Comparison of ENCODE assay signal across 19 cellular contexts in the genomic region with DNA sequence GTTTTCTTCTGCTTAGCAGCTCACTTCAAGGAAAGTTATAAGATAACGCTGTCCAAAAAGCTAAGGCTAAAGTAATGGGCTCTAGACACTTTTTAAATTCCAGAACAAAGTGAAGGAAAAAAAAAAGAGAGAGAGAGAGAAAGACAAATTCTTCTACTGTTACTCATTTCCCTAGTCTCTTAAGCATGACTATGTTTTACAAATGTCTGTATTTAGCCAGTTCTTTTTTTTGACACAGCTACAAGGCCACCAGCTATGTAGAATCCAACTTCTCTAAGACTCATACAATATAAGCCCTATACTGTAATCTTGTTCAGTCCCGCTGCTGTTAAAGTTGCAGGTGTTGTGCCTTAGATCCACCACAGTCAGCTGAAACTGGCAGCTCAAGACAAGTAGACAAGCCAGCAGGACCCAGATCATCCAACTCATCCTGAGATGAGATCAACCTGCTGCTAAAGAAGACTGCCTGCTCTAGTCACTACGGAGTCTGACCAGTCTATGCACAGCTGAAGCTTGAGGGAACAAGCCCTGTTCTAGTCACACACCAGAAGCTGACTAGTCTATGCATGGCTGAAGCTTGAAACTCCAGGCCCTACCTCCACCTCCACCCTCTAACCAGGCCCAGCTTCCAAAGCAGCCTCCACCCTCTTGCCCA. TPM values are rescaled to one million over a fixed set of nuclear protein-coding genes. Genes with fewer than 3 reads are reported as not detected.
A peak's percentile ranks its signal among the peaks of the same experiment; 100 is the strongest.
DNase-seq lines count a peak whose midpoint lies in the region; ATAC-seq and TF ChIP-seq lines count a peak whose summit lies in the region.
"Had no signal": no experiment of that assay in that cellular context is flagged by ENCODE, and none has a peak within 500 bp of the region (broad histone marks: within the 10 kb centered on the region; RNA-seq: fewer than 3 reads in every experiment).

No MANE protein-coding gene starts in this region.

- no peak overlapping the region for H3K27ac Mint-ChIP-seq in activated CD4-positive, alpha-beta T cell treated with anti-CD3 and anti-CD28 coated beads for 36 hours
- H3K27ac Mint-ChIP-seq: activated CD8-positive, alpha-beta T cell treated with anti-CD3 and anti-CD28 coated beads, Interleukin-2, amount 10 ng/mL, durations not matched to agents 7 days and 5 days had no signal

- ATAC-seq in activated CD4-positive, alpha-beta T cell treated with anti-CD3 and anti-CD28 coated beads for 36 hours: no peak
- ATAC-seq: activated CD8-positive, alpha-beta T cell treated with anti-CD3 and anti-CD28 coated beads, Interleukin-2, amount 10 ng/mL, durations not matched to agents 7 days and 5 days; body of pancreas; effector memory CD8-positive, alpha-beta T cell had no signal

- no peak overlapping the region for H2AFZ ChIP-seq in trophoblast cell (ENCODE audit: insufficient read depth, low read length, poor library complexity)

- no peak overlapping the region for H3K4ac ChIP-seq in trophoblast cell (ENCODE audit: low read depth, low read length)

- H3K4me2 ChIP-seq in trophoblast cell (ENCODE audit: low read length): peak overlapping the region; percentile 43

- H3K4me1 ChIP-seq in trophoblast cell (ENCODE audit: control insufficient read depth in 1 of 2, insufficient read depth in 2 of 2, low read length in 2 of 2): peaks cover 9 to 14% of the 10 kb centered on the region in 2 experiments
- H3K4me1 ChIP-seq: body of pancreas, spleen, suprapubic skin had no signal

- no peak overlapping the region for H3K4me3 Mint-ChIP-seq in activated CD4-positive, alpha-beta T cell treated with anti-CD3 and anti-CD28 coated beads for 36 hours
- H3K4me3 Mint-ChIP-seq: activated CD8-positive, alpha-beta T cell treated with anti-CD3 and anti-CD28 coated beads, Interleukin-2, amount 10 ng/mL, durations not matched to agents 7 days and 5 days; effector memory CD8-positive, alpha-beta T cell had no signal

- H3K9me3 ChIP-seq in WERI-Rb-1 (ENCODE audit: severe bottlenecking): no peaks in the 10 kb centered on the region
- peaks cover 3% of the 10 kb centered on the region for H3K9me3 ChIP-seq in trophoblast cell (ENCODE audit: insufficient read depth, low read depth, low read length)

- H3K79me2 ChIP-seq in trophoblast cell (ENCODE audit: control insufficient read depth, insufficient read depth, low read length, poor library complexity): no peaks in the 10 kb centered on the region

- H3K23ac ChIP-seq in trophoblast cell (ENCODE audit: low read length): peak overlapping the region; percentile 70

- no peaks in the 10 kb centered on the region for H3K27me3 Mint-ChIP-seq in activated CD4-positive, alpha-beta T cell treated with anti-CD3 and anti-CD28 coated beads for 36 hours
- H3K27me3 Mint-ChIP-seq: effector memory CD8-positive, alpha-beta T cell had no signal

- H2BK12ac ChIP-seq in trophoblast cell (ENCODE audit: low read length): peak overlapping the region; percentile 19

- no peak overlapping the region for H4K12ac ChIP-seq in trophoblast cell (ENCODE audit: low read depth, low read length)

- H3K79me1 ChIP-seq in trophoblast cell (ENCODE audit: low read length): peaks cover 7% of the 10 kb centered on the region

- peak overlapping the region; percentile 39 for H3K18ac ChIP-seq in trophoblast cell (ENCODE audit: low read length)

- H3K36me3 ChIP-seq in WERI-Rb-1 (peaks cover 51% of the 10 kb centered on the region), trophoblast cell (ENCODE audit: control insufficient read depth in 1 of 2, insufficient read depth in 2 of 2, low read length in 2 of 2) (peaks cover 9 to 31% of the 10 kb centered on the region in 2 experiments)

- no peaks in the 10 kb centered on the region for H3K4me1 Mint-ChIP-seq in activated CD4-positive, alpha-beta T cell treated with anti-CD3 and anti-CD28 coated beads for 36 hours

- TF ChIP-seq CTCF in AG10803 (conservative IDR thresholded peaks at IDR 0.05; ENCODE audit: low read length): no peak
- TF ChIP-seq CTCF in WERI-Rb-1 (IDR thresholded peaks at IDR 0.05; ENCODE audit: low read depth, low read length): no peak
- no peak for TF ChIP-seq CTCF in fibroblast of mammary gland (conservative IDR thresholded peaks at IDR 0.05; ENCODE audit: control insufficient read depth, insufficient read depth, low read depth, low read length)

- H2AK5ac ChIP-seq in trophoblast cell (ENCODE audit: low read length): peak overlapping the region; percentile 7

- peak overlapping the region; percentile 52 for H3K14ac ChIP-seq in trophoblast cell (ENCODE audit: low read length)

- peak overlapping the region; percentile 17 for H4K8ac ChIP-seq in trophoblast cell (ENCODE audit: low read depth, low read length)

- intact Hi-C loops in activated CD4-positive, alpha-beta T cell treated with anti-CD3 and anti-CD28 coated beads for 36 hours (cut with DNase I, micrococcal nuclease): no loop called here

- CTCF ChIA-PET in activated CD4-positive, alpha-beta T cell treated with anti-CD3 and anti-CD28 coated beads for 36 hours (lab: Charles Lee): no interaction called here

- H3K4me3 ChIP-seq in AG10803 (ENCODE audit: low read length) (no peak overlapping the region), WERI-Rb-1 (ENCODE audit: low read depth, low read length) (no peak overlapping the region), fibroblast of mammary gland (ENCODE audit: control insufficient read depth, low read depth, low read length) (no peak overlapping the region), trophoblast cell (ENCODE audit: low read depth, low read length) (no peak overlapping the region)
- H3K4me3 ChIP-seq: body of pancreas, SK-N-MC, spleen, suprapubic skin had no signal

- H2BK120ac ChIP-seq in trophoblast cell (ENCODE audit: insufficient read depth, low read length, poor library complexity): peak overlapping the region; percentile 18

- H4K91ac ChIP-seq in trophoblast cell (ENCODE audit: low read depth, low read length): peak overlapping the region; percentile 25

- H3K27ac ChIP-seq in WERI-Rb-1 (peak overlapping the region; percentile 36; the same call in 1 of the 2 replicates), trophoblast cell (ENCODE audit: low read depth, low read length) (peak overlapping the region; percentile 84)
- H3K27ac ChIP-seq: body of pancreas, SK-N-MC, spleen, suprapubic skin had no signal

- H3K27me3 ChIP-seq in WERI-Rb-1 (ENCODE audit: insufficient read depth, low read depth, severe bottlenecking) (no peaks in the 10 kb centered on the region), trophoblast cell (ENCODE audit: insufficient read depth, low read length) (no peaks in the 10 kb centered on the region)
- H3K27me3 ChIP-seq: body of pancreas, spleen, suprapubic skin had no signal

- peaks cover 75% of the 10 kb centered on the region for H3K36me3 Mint-ChIP-seq in activated CD4-positive, alpha-beta T cell treated with anti-CD3 and anti-CD28 coated beads for 36 hours (ENCODE audit: low read depth)

- H3K9me3 Mint-ChIP-seq in activated CD4-positive, alpha-beta T cell treated with anti-CD3 and anti-CD28 coated beads for 36 hours (ENCODE audit: low read depth): peaks cover 61% of the 10 kb centered on the region

- peak; percentile 48 for DNase-seq in AG10803 (ENCODE audit: low read depth)
- DNase-seq in WERI-Rb-1: no peak
- DNase-seq in fibroblast of mammary gland (ENCODE audit: low read depth): peak; percentile 25
- DNase-seq in trophoblast cell: peak; percentile 40 to 55
- DNase-seq in activated CD4-positive, alpha-beta T cell treated with anti-CD3 and anti-CD28 coated beads for 36 hours: no peak
- DNase-seq in stimulated activated CD4-positive, alpha-beta T cell treated with anti-CD3 and anti-CD28 coated beads, Interleukin-2, amount 100 ng/mL, for 48 hours: no peak
- no peak for DNase-seq in hepatic stellate cell (ENCODE audit: low spot score)
- no peak for DNase-seq in SKM-1 treated with dmso at 0.1 percent for 144 hours (lab: John Stamatoyannopoulos, UW; ENCODE audit: unreplicated experiment)
- DNase-seq: activated CD8-positive, alpha-beta T cell treated with anti-CD3 and anti-CD28 coated beads, Interleukin-2, amount 10 ng/mL, durations not matched to agents 7 days and 5 days; body of pancreas; effector memory CD8-positive, alpha-beta T cell; Kasumi-1; midbrain; NCI-H1694; NCI-H446 treated with DMSO at 0.1 percent for 48 hours; occipital lobe; spleen had no signal

- no CpG with 5 or more reads among the region's 3 CpGs for WGBS in trophoblast cell (ENCODE audit: extremely low coverage, insufficient coverage, insufficient read length)

- peak overlapping the region; percentile 42 for H2BK5ac ChIP-seq in trophoblast cell (ENCODE audit: low read depth, low read length, poor library complexity)

- no peak overlapping the region for H3K9ac ChIP-seq in trophoblast cell (ENCODE audit: low read length)

- POLR2A ChIA-PET in activated CD4-positive, alpha-beta T cell treated with anti-CD3 and anti-CD28 coated beads for 36 hours (lab: Charles Lee): interaction anchor here (0.6 kb wide), 1 partner anchor 34 kb away, joined by 3 read pairs; no protein-coding TSS in a partner anchor

RNA-seq across cellular contexts. Expression of gene ZNF83, which starts 10.3 kb away (rescaled TPM):
- 78.7 and 80.9 TPM in 2 replicates for polyA plus RNA-seq in trophoblast cell (2013)
- 10 to 100 TPM; 23.8 to 27.5 TPM for total RNA-seq in activated CD4-positive, alpha-beta T cell treated with anti-CD3 and anti-CD28 coated beads for 36 hours

Comparison
In these comparisons a context has a peak if more than half of its experiments do, and no peak if none do; other contexts are left out.
1. DNase-seq: peak in AG10803 (single experiment), fibroblast of mammary gland (single experiment) and trophoblast cell (2 of 2); none in WERI-Rb-1 (single experiment), activated CD4-positive, alpha-beta T cell treated with anti-CD3 and anti-CD28 coated beads for 36 hours (single experiment), stimulated activated CD4-positive, alpha-beta T cell treated with anti-CD3 and anti-CD28 coated beads, Interleukin-2, amount 100 ng/mL, for 48 hours (0 of 2), hepatic stellate cell (single experiment) and SKM-1 treated with dmso at 0.1 percent for 144 hours (single experiment).